ENCODE assay signal across 22 cellular contexts in genomic region chr10:67550838-67551402, GRCh38.
"Had no signal": no experiment of that assay in that cellular context is flagged by ENCODE, and none has a peak within 500 bp of the region (broad histone marks: within the 10 kb centered on the region; RNA-seq: fewer than 3 reads in every experiment).

No MANE protein-coding gene starts in this region.

- H3K9me3 ChIP-seq: mucosa of descending colon, upper lobe of left lung had no signal

- H3K36me3 Mint-ChIP-seq: immature natural killer cell had no signal

- H3K27ac ChIP-seq: hepatocyte, upper lobe of left lung had no signal

- H3K27ac Mint-ChIP-seq: activated CD4-positive, alpha-beta memory T cell treated with anti-CD3 and anti-CD28 coated beads, Interleukin-2, amount 10 ng/mL, durations not matched to agents 7 days and 5 days; activated CD4-positive, alpha-beta T cell treated with anti-CD3 and anti-CD28 coated beads, Interleukin-2, amount 10 ng/mL, durations not matched to agents 24 days and 14 days; activated naive CD4-positive, alpha-beta T cell treated with anti-CD3 and anti-CD28 coated beads for 36 hours; activated T-cell treated with anti-CD3 and anti-CD28 coated beads, Interleukin-2, amount 50 U/mL, for 72 hours; immature natural killer cell; T-helper 1 cell treated with Interleukin-12 subunit alpha and Interleukin-12 subunit beta and Interleukin-4 antibody, amounts not matched to agents 30 μg/mL and 1 μg/mL, for 36 hours had no signal

- DNase-seq: activated CD4-positive, alpha-beta memory T cell treated with anti-CD3 and anti-CD28 coated beads, Interleukin-2, amount 10 ng/mL, durations not matched to agents 7 days and 5 days; activated CD4-positive, alpha-beta T cell treated with anti-CD3 and anti-CD28 coated beads, Interleukin-2, amount 10 ng/mL, durations not matched to agents 24 days and 14 days; activated effector memory CD4-positive, alpha-beta T cell treated with Interleukin-2 at 50 U/mL for 16 hours; activated naive CD4-positive, alpha-beta T cell treated with anti-CD3 and anti-CD28 coated beads for 36 hours; activated T-cell treated with anti-CD3 and anti-CD28 coated beads, Interleukin-2, amount 50 U/mL, for 72 hours; effector memory CD4-positive, alpha-beta T cell; foreskin melanocyte; immature natural killer cell; kidney glomerular epithelial cell; nucleus accumbens; small intestine; stimulated activated CD4-positive, alpha-beta T cell treated with anti-CD3 and anti-CD28 coated beads, Interleukin-4, amount 100 ng/mL, for 1 hour; stimulated activated naive CD8-positive, alpha-beta T cell treated with anti-CD3 and anti-CD28 coated beads, Interleukin-15, Interleukin-2, amounts not matched to agents 100 U/mL and 50 U/mL, for 24 hours; T1000 had no signal

- FAIRE-seq: endothelial cell of umbilical vein, small intestine had no signal

- H3K4me2 ChIP-seq: hepatocyte had no signal

- H3K27me3 ChIP-seq: hepatocyte, upper lobe of left lung had no signal

- H3K79me2 ChIP-seq: hepatocyte had no signal

- H3K4me1 Mint-ChIP-seq: activated CD4-positive, alpha-beta memory T cell treated with anti-CD3 and anti-CD28 coated beads, Interleukin-2, amount 10 ng/mL, durations not matched to agents 7 days and 5 days; activated CD4-positive, alpha-beta T cell treated with anti-CD3 and anti-CD28 coated beads, Interleukin-2, amount 10 ng/mL, durations not matched to agents 24 days and 14 days; immature natural killer cell had no signal

- H3K4me3 Mint-ChIP-seq: activated CD4-positive, alpha-beta memory T cell treated with anti-CD3 and anti-CD28 coated beads, Interleukin-2, amount 10 ng/mL, durations not matched to agents 7 days and 5 days; activated CD4-positive, alpha-beta T cell treated with anti-CD3 and anti-CD28 coated beads, Interleukin-2, amount 10 ng/mL, durations not matched to agents 24 days and 14 days; activated naive CD4-positive, alpha-beta T cell treated with anti-CD3 and anti-CD28 coated beads for 36 hours; activated T-cell treated with anti-CD3 and anti-CD28 coated beads, Interleukin-2, amount 50 U/mL, for 72 hours; immature natural killer cell; T-helper 1 cell treated with Interleukin-12 subunit alpha and Interleukin-12 subunit beta and Interleukin-4 antibody, amounts not matched to agents 30 μg/mL and 1 μg/mL, for 36 hours had no signal

- H3K4me1 ChIP-seq: upper lobe of left lung had no signal

- H3K4me3 ChIP-seq: hepatocyte, mucosa of descending colon, upper lobe of left lung had no signal

- H2AFZ ChIP-seq: hepatocyte had no signal

- H3K36me3 ChIP-seq: upper lobe of left lung had no signal

- H3K9me3 Mint-ChIP-seq: activated CD4-positive, alpha-beta memory T cell treated with anti-CD3 and anti-CD28 coated beads, Interleukin-2, amount 10 ng/mL, durations not matched to agents 7 days and 5 days; activated naive CD4-positive, alpha-beta T cell treated with anti-CD3 and anti-CD28 coated beads for 36 hours had no signal

- ATAC-seq: activated CD4-positive, CD25-positive, alpha-beta regulatory T cell treated with anti-CD3 and anti-CD28 coated beads, Interleukin-2, amount 50 U/mL, for 24 hours; activated T-cell treated with anti-CD3 and anti-CD28 coated beads, Interleukin-2, amount 50 U/mL, for 72 hours; esophagus mucosa; mucosa of descending colon; sciatic nerve; stimulated activated naive CD8-positive, alpha-beta T cell treated with anti-CD3 and anti-CD28 coated beads, Interleukin-15, Interleukin-2, amounts not matched to agents 100 U/mL and 50 U/mL, for 24 hours had no signal
